ENCODE assay signal across 1 cellular context in the genomic region with DNA sequence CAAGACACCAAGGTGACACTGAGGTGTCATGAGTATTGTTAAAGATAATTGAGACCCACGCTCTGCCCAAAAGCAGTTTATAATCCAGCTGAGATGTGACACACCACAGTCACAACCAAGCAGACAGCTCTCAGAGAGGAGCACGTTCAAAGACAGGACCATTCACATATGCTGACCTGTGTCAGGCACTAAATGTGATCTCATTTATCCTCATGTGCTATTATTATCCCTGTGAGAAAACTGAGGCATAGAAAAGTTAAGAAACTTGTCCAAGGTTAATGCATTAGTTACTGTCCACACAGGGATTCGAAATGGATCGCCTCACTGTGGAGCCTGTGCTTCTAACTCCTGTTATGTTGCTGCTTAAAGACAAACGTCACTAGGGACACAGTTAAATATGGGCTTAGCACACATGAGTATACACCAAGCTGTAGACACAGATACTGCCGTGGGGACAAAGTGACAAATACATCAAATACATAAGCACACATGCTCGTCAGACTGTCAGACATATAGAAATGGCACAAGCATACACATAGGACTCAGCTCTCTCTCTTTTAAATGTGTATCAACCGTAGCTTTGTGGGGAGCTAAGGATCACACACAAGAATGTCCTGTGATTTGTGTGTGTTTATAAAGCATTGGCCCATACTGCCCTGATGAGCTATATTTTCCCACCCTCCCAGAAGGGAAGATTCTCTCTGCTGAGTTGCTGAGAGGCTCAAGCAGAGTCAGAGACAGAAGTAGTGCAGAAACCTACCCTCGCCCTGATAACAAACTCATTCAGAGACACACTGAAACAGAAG.
TF ChIP-seq lines count a peak whose summit lies in the region.

No MANE protein-coding gene starts in this region.

TF ChIP-seq in H1, 55 proteins besides CTCF, POLR2A, EP300 and RAD21:
- TF ChIP-seq HDAC6 (IDR thresholded peaks at IDR 0.05; ENCODE audit: low read depth, low read length): no peak
- TF ChIP-seq BACH1 (IDR thresholded peaks at IDR 0.05; ENCODE audit: low read length): no peak
- TF ChIP-seq, protein P1, sequence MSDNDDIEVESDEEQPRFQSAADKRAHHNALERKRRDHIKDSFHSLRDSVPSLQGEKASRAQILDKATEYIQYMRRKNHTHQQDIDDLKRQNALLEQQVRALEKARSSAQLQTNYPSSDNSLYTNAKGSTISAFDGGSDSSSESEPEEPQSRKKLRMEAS (IDR thresholded peaks at IDR 0.05): no peak
- no peak for TF ChIP-seq HDAC2 (IDR thresholded peaks at IDR 0.05; ENCODE audit: borderline replicate concordance in 1 of 2, low read depth in 2 of 2, low read length in 2 of 2)
